In genomic region chr15:65530318-65531111, GRCh38 we compare ENCODE assay signal across 1 cellular context.
TF ChIP-seq lines count a peak whose summit lies in the region.

Gene HACD3 (plus strand): TSS chr15:65530463. CDS start chr15:65530632, 169 bp downstream.

TF ChIP-seq in K562, 482 proteins besides CTCF, POLR2A, EP300 and RAD21 (continued from another document and continues in another):
- TF ChIP-seq ZFP30 (CRISPR knock-in tag; IDR thresholded peaks at IDR 0.05; ENCODE audit: borderline replicate concordance) (no peak), ZBTB43 (CRISPR knock-in tag; IDR thresholded peaks at IDR 0.05) (0 out of 2 replicates have a peak, but pooled peaks have one; percentile 56), ZNF512 (tag; IDR thresholded peaks at IDR 0.05) (no peak), HMGN3 (IDR thresholded peaks at IDR 0.05; ENCODE audit: borderline replicate concordance, extremely low read depth, insufficient read length, low read depth, low read length) (peak; percentile 67), HDAC3 (IDR thresholded peaks at IDR 0.05; ENCODE audit: borderline replicate concordance, partially characterized antibody) (no peak), ZNF316 (IDR thresholded peaks at IDR 0.05) (no peak), HNRNPH1 (optimal IDR thresholded peaks at IDR 0.05; ENCODE audit: low read depth, low read length) (no peak), EZH2 (IDR thresholded peaks at IDR 0.05; ENCODE audit: borderline replicate concordance, low read depth, low read length) (no peak), ZBTB2 (IDR thresholded peaks at IDR 0.05) (peak; percentile 42; the same call in 1 of the 2 replicates), NKRF (IDR thresholded peaks at IDR 0.05; ENCODE audit: borderline replicate concordance) (peak; percentile 63), ELF1 (tag; IDR thresholded peaks at IDR 0.05) (no peak), ATF2 (CRISPR knock-in tag; IDR thresholded peaks at IDR 0.05) (0 out of 2 replicates have a peak, but pooled peaks have one; percentile 42), TAF9B (IDR thresholded peaks at IDR 0.05; ENCODE audit: partially characterized antibody) (no peak), GMEB1 (CRISPR knock-in tag; IDR thresholded peaks at IDR 0.05) (peak; percentile 50; the same call in 1 of the 2 replicates), FOXP4 (CRISPR knock-in tag; IDR thresholded peaks at IDR 0.05; ENCODE audit: borderline replicate concordance) (peak; percentile 57; the same call in 1 of the 2 replicates), CREB1 (IDR thresholded peaks at IDR 0.05) (peak; percentile 51; the same call in 1 of the 2 replicates), CREB1 (CRISPR knock-in tag; IDR thresholded peaks at IDR 0.05) (peak; percentile 61; the same call in 1 of the 2 replicates), L3MBTL2 (IDR thresholded peaks at IDR 0.05) (peak; percentile 96), SUPT5H (IDR thresholded peaks at IDR 0.05) (peak; percentile 84), NRF1 (conservative IDR thresholded peaks at IDR 0.05 in 1 of 2, IDR thresholded peaks at IDR 0.05 in 1 of 2) (peak; percentile 95), TFAP4 (CRISPR knock-in tag; IDR thresholded peaks at IDR 0.05; ENCODE audit: borderline replicate concordance) (peak; percentile 61; the same call in 1 of the 2 replicates), GATA2 (CRISPR knock-in tag; IDR thresholded peaks at IDR 0.05) (peak; percentile 48; the same call in 1 of the 2 replicates), TRIM25 (IDR thresholded peaks at IDR 0.05; ENCODE audit: borderline replicate concordance) (no peak), FIP1L1 (IDR thresholded peaks at IDR 0.05; ENCODE audit: low read depth, low read length, poor library complexity, severe bottlenecking) (no peak), RBM17 (IDR thresholded peaks at IDR 0.05; ENCODE audit: borderline replicate concordance, low read depth, low read length) (no peak), CAMTA2 (CRISPR knock-in tag; conservative IDR thresholded peaks at IDR 0.05) (no peak), CCNT2 (IDR thresholded peaks at IDR 0.05; ENCODE audit: borderline replicate concordance, extremely low read depth, insufficient read length, low read depth, low read length) (peak; percentile 54), RUNX1 (IDR thresholded peaks at IDR 0.05; ENCODE audit: low read depth) (no peak), ZNF436 (CRISPR knock-in tag; IDR thresholded peaks at IDR 0.05) (no peak), ZNF165 (CRISPR knock-in tag; IDR thresholded peaks at IDR 0.05; ENCODE audit: borderline replicate concordance) (no peak), ZNF586 (CRISPR knock-in tag; conservative IDR thresholded peaks at IDR 0.05) (no peak), MAZ (CRISPR knock-in tag; conservative IDR thresholded peaks at IDR 0.05 in 1 of 2, IDR thresholded peaks at IDR 0.05 in 1 of 2) (peak; percentile 45 to 70; a peak in 3 of 4 replicates), FOXK1 (CRISPR knock-in tag; IDR thresholded peaks at IDR 0.05; ENCODE audit: borderline replicate concordance) (peak; percentile 57; the same call in 1 of the 2 replicates), SRF (CRISPR knock-in tag; IDR thresholded peaks at IDR 0.05) (no peak), CTBP1 (IDR thresholded peaks at IDR 0.05; ENCODE audit: borderline replicate concordance) (peak; percentile 67), NFIC (IDR thresholded peaks at IDR 0.05) (0 out of 2 replicates have a peak, but pooled peaks have one; percentile 11), SNIP1 (IDR thresholded peaks at IDR 0.05; ENCODE audit: low read depth) (no peak), ZNF274 (IDR thresholded peaks at IDR 0.05; ENCODE audit: borderline replicate concordance, low read depth, low read length) (no peak), ZNF282 (CRISPR knock-in tag; IDR thresholded peaks at IDR 0.05) (peak; percentile 88; the same call in 1 of the 2 replicates), TAF7 (tag; IDR thresholded peaks at IDR 0.05) (0 out of 2 replicates have a peak, but pooled peaks have one; percentile 16), CBX2 (IDR thresholded peaks at IDR 0.05; ENCODE audit: insufficient read depth, low read length, poor library complexity, severe bottlenecking) (no peak), ZSCAN32 (CRISPR knock-in tag; IDR thresholded peaks at IDR 0.05) (no peak), ZKSCAN8 (CRISPR knock-in tag; IDR thresholded peaks at IDR 0.05) (no peak), KDM2B (CRISPR knock-in tag; IDR thresholded peaks at IDR 0.05) (no peak), ZNF699 (CRISPR knock-in tag; IDR thresholded peaks at IDR 0.05; ENCODE audit: insufficient replicate concordance) (no peak), C11orf30 (IDR thresholded peaks at IDR 0.05; ENCODE audit: low read depth) (no peak), POU5F1 (IDR thresholded peaks at IDR 0.05; ENCODE audit: borderline replicate concordance, low read depth, low read length, partially characterized antibody) (peak; percentile 33), BRD4 (IDR thresholded peaks at IDR 0.05) (0 out of 2 replicates have a peak, but pooled peaks have one; percentile 52), ZNF232 (CRISPR knock-in tag; IDR thresholded peaks at IDR 0.05) (0 out of 2 replicates have a peak, but pooled peaks have one; percentile 61), ZBED1 (IDR thresholded peaks at IDR 0.05) (no peak), ETV6 (IDR thresholded peaks at IDR 0.05; ENCODE audit: borderline replicate concordance in 1 of 2, low read depth in 2 of 2, low read length in 1 of 2) (no peak), ETV6 (CRISPR knock-in tag; IDR thresholded peaks at IDR 0.05; ENCODE audit: borderline replicate concordance) (no peak), PHF8 (IDR thresholded peaks at IDR 0.05; ENCODE audit: borderline replicate concordance, low read length) (peak; percentile 86; the same call in 1 of the 2 replicates), GATAD2A (IDR thresholded peaks at IDR 0.05) (0 out of 2 replicates have a peak, but pooled peaks have one; percentile 6), NEUROD1 (IDR thresholded peaks at IDR 0.05; ENCODE audit: borderline replicate concordance, low read depth, low read length, partially characterized antibody) (peak; percentile 28), STAT5A (IDR thresholded peaks at IDR 0.05; ENCODE audit: borderline replicate concordance, low read length) (no peak)
